8 cellular contexts compared by ENCODE assay signal in the genomic region with DNA sequence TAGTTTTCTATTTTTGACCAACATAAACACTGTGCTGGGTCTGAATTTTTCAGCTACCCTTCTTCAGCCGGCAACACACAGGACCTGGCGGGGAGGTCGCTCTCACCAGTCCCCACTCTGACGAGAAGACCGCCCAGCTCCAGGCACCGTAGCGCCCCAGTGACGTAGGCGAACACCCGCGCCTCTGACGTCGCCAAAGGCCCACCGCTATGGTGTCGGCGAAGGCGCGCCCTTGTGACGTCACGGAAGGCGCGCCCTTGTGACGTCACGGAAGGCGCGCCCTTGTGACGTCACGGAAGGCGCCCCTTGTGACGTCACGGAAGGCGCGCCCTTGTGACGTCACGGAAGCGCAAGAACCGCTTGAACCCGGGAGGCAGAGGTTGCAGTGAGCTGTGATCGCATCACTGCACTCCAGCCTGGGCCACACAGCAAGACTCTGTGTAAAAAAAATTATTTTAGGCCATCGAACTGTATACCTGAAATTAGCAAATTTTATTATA.
A peak's percentile ranks its signal among the peaks of the same experiment; 100 is the strongest.
DNase-seq lines count a peak whose midpoint lies in the region; ATAC-seq and TF ChIP-seq lines count a peak whose summit lies in the region.
"Not testable (repeated sequence)": the region's sequence is repeated elsewhere in the genome, so short reads cannot be mapped to it uniquely, and the experiment has no call there.

No MANE protein-coding gene starts in this region.

- H3K4me3 Mint-ChIP-seq in T-helper 2 cell treated with Interferon-gamma antibody and Interleukin-4, amounts not matched to agents 5 μg/mL and 100 μg/mL, for 36 hours = peak overlapping the region; percentile 88
- H3K4me3 Mint-ChIP-seq in activated T-helper 2 cell treated with anti-CD3 and anti-CD28 coated beads, Interferon-gamma antibody, Interleukin-2, Interleukin-4, amounts not matched to agents 10 μg/mL and 5 μg/mL and 100 μg/mL, durations not matched to agents 14 hours and 24 hours and 36 hours (ENCODE audit: low read depth) = peak overlapping the region; percentile 86
- H3K4me3 Mint-ChIP-seq in natural killer cell = peak overlapping the region; percentile 21
- peak overlapping the region; percentile 49 for H3K4me3 Mint-ChIP-seq in stimulated activated effector memory CD8-positive, alpha-beta T cell treated with anti-CD3 and anti-CD28 coated beads, Interleukin-12 subunit alpha, Interleukin-12 subunit beta, amount 100 ng/mL, for 72 hours

- in situ Hi-C loops in Caki2 (cut with HindIII; ENCODE audit: low pct_unique_long_range_greater_than_20kb, low sequenced_read_pairs) = not testable (repeated sequence)

- H3K9me3 Mint-ChIP-seq in T-helper 2 cell treated with Interferon-gamma antibody and Interleukin-4, amounts not matched to agents 5 μg/mL and 100 μg/mL, for 36 hours; activated T-helper 2 cell treated with anti-CD3 and anti-CD28 coated beads, Interferon-gamma antibody, Interleukin-2, Interleukin-4, amounts not matched to agents 10 μg/mL and 5 μg/mL and 100 μg/mL, durations not matched to agents 14 hours and 24 hours and 36 hours; natural killer cell; stimulated activated effector memory CD8-positive, alpha-beta T cell treated with anti-CD3 and anti-CD28 coated beads, Interleukin-12 subunit alpha, Interleukin-12 subunit beta, amount 100 ng/mL, for 72 hours: not testable (repeated sequence)

- peak; percentile 93 for ATAC-seq in GM21717 (IDR thresholded peaks at IDR 0.05; ENCODE audit: unreplicated experiment)
- ATAC-seq in natural killer cell = peak; percentile 69 to 100 (median 96)
- peak; percentile 93 for ATAC-seq in stimulated activated effector memory CD8-positive, alpha-beta T cell treated with anti-CD3 and anti-CD28 coated beads, Interleukin-12 subunit alpha, Interleukin-12 subunit beta, amount 100 ng/mL, for 72 hours

- not testable (repeated sequence) for H3K4me1 Mint-ChIP-seq in T-helper 2 cell treated with Interferon-gamma antibody and Interleukin-4, amounts not matched to agents 5 μg/mL and 100 μg/mL, for 36 hours (ENCODE audit: low read depth); activated T-helper 2 cell treated with anti-CD3 and anti-CD28 coated beads, Interferon-gamma antibody, Interleukin-2, Interleukin-4, amounts not matched to agents 10 μg/mL and 5 μg/mL and 100 μg/mL, durations not matched to agents 14 hours and 24 hours and 36 hours (ENCODE audit: low read depth); natural killer cell; stimulated activated effector memory CD8-positive, alpha-beta T cell treated with anti-CD3 and anti-CD28 coated beads, Interleukin-12 subunit alpha, Interleukin-12 subunit beta, amount 100 ng/mL, for 72 hours

- peak; percentile 79 for DNase-seq in Caki2 (ENCODE audit: low read depth)
- peak; percentile 37 for DNase-seq in HS-5 (ENCODE audit: low read depth)
- DNase-seq in T-helper 2 cell treated with Interferon-gamma antibody and Interleukin-4, amounts not matched to agents 5 μg/mL and 100 μg/mL, for 36 hours (ENCODE audit: low spot score) = peak; percentile 75
- DNase-seq in activated T-helper 2 cell treated with anti-CD3 and anti-CD28 coated beads, Interferon-gamma antibody, Interleukin-2, Interleukin-4, amounts not matched to agents 10 μg/mL and 5 μg/mL and 100 μg/mL, durations not matched to agents 14 hours and 24 hours and 36 hours (ENCODE audit: low spot score) = peak; percentile 75
- peak; percentile 50 for DNase-seq in epithelial cell of esophagus (ENCODE audit: low read depth)
- DNase-seq in natural killer cell = peak; percentile 84
- peak; percentile 37 to 69 for DNase-seq in stimulated activated effector memory CD8-positive, alpha-beta T cell treated with anti-CD3 and anti-CD28 coated beads, Interleukin-12 subunit alpha, Interleukin-12 subunit beta, amount 100 ng/mL, for 72 hours (ENCODE audit: low spot score in 2 of 2)

- TF ChIP-seq CTCF in epithelial cell of esophagus (IDR thresholded peaks at IDR 0.05; ENCODE audit: insufficient read depth, low read depth, low read length, missing control alignments); natural killer cell (IDR thresholded peaks at IDR 0.05): not testable (repeated sequence)

- H3K36me3 Mint-ChIP-seq in T-helper 2 cell treated with Interferon-gamma antibody and Interleukin-4, amounts not matched to agents 5 μg/mL and 100 μg/mL, for 36 hours (ENCODE audit: low read depth); activated T-helper 2 cell treated with anti-CD3 and anti-CD28 coated beads, Interferon-gamma antibody, Interleukin-2, Interleukin-4, amounts not matched to agents 10 μg/mL and 5 μg/mL and 100 μg/mL, durations not matched to agents 14 hours and 24 hours and 36 hours (ENCODE audit: low read depth); natural killer cell; stimulated activated effector memory CD8-positive, alpha-beta T cell treated with anti-CD3 and anti-CD28 coated beads, Interleukin-12 subunit alpha, Interleukin-12 subunit beta, amount 100 ng/mL, for 72 hours: not testable (repeated sequence)

- H3K27ac Mint-ChIP-seq in T-helper 2 cell treated with Interferon-gamma antibody and Interleukin-4, amounts not matched to agents 5 μg/mL and 100 μg/mL, for 36 hours = peak overlapping the region; percentile 92
- peak overlapping the region; percentile 92 for H3K27ac Mint-ChIP-seq in activated T-helper 2 cell treated with anti-CD3 and anti-CD28 coated beads, Interferon-gamma antibody, Interleukin-2, Interleukin-4, amounts not matched to agents 10 μg/mL and 5 μg/mL and 100 μg/mL, durations not matched to agents 14 hours and 24 hours and 36 hours
- peak overlapping the region; percentile 78 to 97 for H3K27ac Mint-ChIP-seq in natural killer cell
- peak overlapping the region; percentile 92 for H3K27ac Mint-ChIP-seq in stimulated activated effector memory CD8-positive, alpha-beta T cell treated with anti-CD3 and anti-CD28 coated beads, Interleukin-12 subunit alpha, Interleukin-12 subunit beta, amount 100 ng/mL, for 72 hours

- peak overlapping the region; percentile 56 for H3K4me3 ChIP-seq in epithelial cell of esophagus (ENCODE audit: low read length)

- not testable (repeated sequence) for H3K27me3 Mint-ChIP-seq in T-helper 2 cell treated with Interferon-gamma antibody and Interleukin-4, amounts not matched to agents 5 μg/mL and 100 μg/mL, for 36 hours (ENCODE audit: low read depth); activated T-helper 2 cell treated with anti-CD3 and anti-CD28 coated beads, Interferon-gamma antibody, Interleukin-2, Interleukin-4, amounts not matched to agents 10 μg/mL and 5 μg/mL and 100 μg/mL, durations not matched to agents 14 hours and 24 hours and 36 hours (ENCODE audit: low read depth); natural killer cell (ENCODE audit: low read depth in 2 of 2)

- intact Hi-C loops in activated T-helper 2 cell treated with anti-CD3 and anti-CD28 coated beads, Interferon-gamma antibody, Interleukin-2, Interleukin-4, amounts not matched to agents 10 μg/mL and 5 μg/mL and 100 μg/mL, durations not matched to agents 14 hours and 24 hours and 36 hours (cut with micrococcal nuclease) = loop anchor here (1.0 kb wide), 1 partner anchor 154 kb away; a partner anchor contains a TSS
- intact Hi-C loops in natural killer cell (cut with micrococcal nuclease) = loop anchor here (5.0 kb wide), 1 partner anchor 156 kb away; a partner anchor contains a TSS

Comparison
In these comparisons a context has a peak if more than half of its experiments do, and no peak if none do; other contexts are left out.
1. Peak in every context shown above with its lines: DNase-seq, ATAC-seq and H3K4me3 ChIP-seq.
2. H3K4me3 Mint-ChIP-seq: peak in every context shown above with its lines; median percentile 88 in T-helper 2 cell treated with Interferon-gamma antibody and Interleukin-4, amounts not matched to agents 5 μg/mL and 100 μg/mL, for 36 hours; 86 in activated T-helper 2 cell treated with anti-CD3 and anti-CD28 coated beads, Interferon-gamma antibody, Interleukin-2, Interleukin-4, amounts not matched to agents 10 μg/mL and 5 μg/mL and 100 μg/mL, durations not matched to agents 14 hours and 24 hours and 36 hours; 49 in stimulated activated effector memory CD8-positive, alpha-beta T cell treated with anti-CD3 and anti-CD28 coated beads, Interleukin-12 subunit alpha, Interleukin-12 subunit beta, amount 100 ng/mL, for 72 hours; 21 in natural killer cell.